9 cellular contexts compared by ENCODE assay signal in the genomic region with DNA sequence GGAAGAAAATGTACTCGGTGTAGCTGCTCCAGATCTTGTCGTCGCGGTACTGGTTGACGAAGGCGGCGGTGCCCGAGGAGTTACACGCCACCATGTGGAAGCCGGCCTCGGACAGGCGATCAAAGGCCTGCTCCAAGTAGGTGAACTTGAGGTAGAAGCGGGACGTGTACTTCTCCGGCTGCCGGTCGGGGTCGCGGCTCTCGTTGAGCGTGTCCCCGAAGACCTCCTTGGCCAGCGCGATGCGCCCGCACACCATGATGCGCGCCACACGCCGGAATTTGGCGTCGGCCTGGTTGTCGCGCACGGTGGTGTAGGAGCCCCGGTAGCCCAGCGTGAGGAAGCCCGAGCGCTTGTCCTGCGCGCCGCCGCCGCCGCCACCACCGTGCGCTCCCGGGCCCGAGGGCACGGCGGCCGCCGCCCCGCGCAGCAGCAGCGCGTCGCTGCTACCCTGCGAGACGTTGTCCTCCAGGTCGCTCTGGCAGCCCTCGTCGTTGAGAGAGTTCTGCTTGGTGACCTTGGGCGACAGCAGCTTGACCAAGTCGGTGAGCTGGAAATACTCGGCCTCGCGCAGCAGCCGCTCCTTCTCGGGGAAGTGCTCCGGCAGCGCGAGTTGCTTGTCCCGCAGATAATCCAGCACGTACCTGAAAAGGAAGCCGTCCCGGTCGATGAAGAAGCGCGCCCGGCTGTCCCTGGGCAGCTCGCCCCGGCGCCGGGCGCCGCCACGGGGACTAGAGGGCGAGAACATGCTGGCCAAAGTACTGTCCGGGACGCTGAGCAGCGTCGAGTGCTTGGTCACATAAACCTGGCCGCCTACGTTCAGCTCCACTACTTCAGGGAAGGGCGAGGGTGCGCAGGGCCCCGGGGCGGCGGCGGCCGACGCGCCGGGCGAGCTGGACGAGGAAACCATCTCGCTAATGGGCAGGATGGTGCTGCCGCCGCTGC. TPM values are rescaled to one million over a fixed set of nuclear protein-coding genes. Genes with fewer than 3 reads are reported as not detected.
DNase-seq lines count a peak whose midpoint lies in the region; ATAC-seq, FAIRE-seq and TF ChIP-seq lines count a peak whose summit lies in the region.
"Had no signal": no experiment of that assay in that cellular context is flagged by ENCODE, and none has a peak within 500 bp of the region (broad histone marks: within the 10 kb centered on the region; RNA-seq: fewer than 3 reads in every experiment).

No MANE protein-coding gene starts in this region.

- H3K4me3 ChIP-seq in HUES48 (ENCODE audit: low read depth, low read length) (peak overlapping the region; percentile 75), bronchial epithelial cell (ENCODE audit: low read depth, low read length) (peak overlapping the region; percentile 33), kidney (ENCODE audit: low read length in 2 of 2) (peak overlapping the region; percentile 57 to 82)

- H3K9me3 Mint-ChIP-seq in stimulated activated naive B cell treated with anti-CD40 and anti-IgM and Interleukin-4, amounts not matched to agents 10 μg/mL and 1 μg/mL and 100 μg/mL, for 72 hours, result no peaks in the 10 kb centered on the region

- peaks cover 7% of the 10 kb centered on the region; the same call in 1 of the 2 replicates for H3K4me1 ChIP-seq in HUES48 (ENCODE audit: control insufficient read depth, insufficient read depth, low read length)
- peaks cover 0 to 4% of the 10 kb centered on the region in 2 donors for H3K4me1 ChIP-seq in kidney (ENCODE audit: control insufficient read depth in 1 of 2, insufficient read depth in 1 of 2, low read depth in 1 of 2, low read length in 2 of 2)

- peaks cover 0 to 3% of the 10 kb centered on the region in 2 donors for H3K36me3 Mint-ChIP-seq in stimulated activated naive B cell treated with anti-CD40 and anti-IgM and Interleukin-4, amounts not matched to agents 10 μg/mL and 1 μg/mL and 100 μg/mL, for 72 hours

- H3K4me1 Mint-ChIP-seq in stimulated activated naive B cell treated with anti-CD40 and anti-IgM and Interleukin-4, amounts not matched to agents 10 μg/mL and 1 μg/mL and 100 μg/mL, for 72 hours, result peaks cover 6 to 19% of the 10 kb centered on the region in 2 donors

- H3K27ac Mint-ChIP-seq in stimulated activated naive B cell treated with anti-CD40 and anti-IgM and Interleukin-4, amounts not matched to agents 10 μg/mL and 1 μg/mL and 100 μg/mL, for 72 hours, result no peak overlapping the region

- no peaks in the 10 kb centered on the region for H3K36me3 ChIP-seq in HUES48 (ENCODE audit: control insufficient read depth, insufficient read depth, low read length)
- H3K36me3 ChIP-seq in bronchial epithelial cell (ENCODE audit: control insufficient read depth, insufficient read depth, low read length), result no peaks in the 10 kb centered on the region
- no peaks in the 10 kb centered on the region for H3K36me3 ChIP-seq in kidney (ENCODE audit: control insufficient read depth in 1 of 2, insufficient read depth in 2 of 2, low read length in 2 of 2)

- FAIRE-seq in bronchial epithelial cell (lab: Jason Lieb, UNC) (no peak), kidney (lab: Jason Lieb, UNC) (no peak)

- ATAC-seq in stimulated activated naive B cell treated with anti-CD40 and anti-IgM and Interleukin-4, amounts not matched to agents 10 μg/mL and 1 μg/mL and 100 μg/mL, for 72 hours (replicated peaks), result peak in 1 of 2 donors; percentile 6

- H3K9me3 ChIP-seq in HUES48 (ENCODE audit: control insufficient read depth, insufficient read depth, low read length), result no peaks in the 10 kb centered on the region
- H3K9me3 ChIP-seq in kidney (ENCODE audit: control insufficient read depth in 1 of 2, low read length in 2 of 2), result no peaks in the 10 kb centered on the region

- H3K9ac ChIP-seq in HUES48 (ENCODE audit: low read depth, low read length) (peak overlapping the region; percentile 43; the same call in 1 of the 2 replicates), kidney (ENCODE audit: low read length in 2 of 2) (peak overlapping the region; percentile 17 to 36)

- TF ChIP-seq CTCF in bronchial epithelial cell (IDR thresholded peaks at IDR 0.05; ENCODE audit: insufficient read depth, low read length, severe bottlenecking) (no peak), kidney (IDR thresholded peaks at IDR 0.05; ENCODE audit: borderline replicate concordance, extremely low read depth, insufficient read depth) (no peak)

- DNase-seq in NCI-H748 (lab: John Stamatoyannopoulos, UW; ENCODE audit: unreplicated experiment), result peak; percentile 58
- no peak for DNase-seq in NCI-H748 treated with DMSO at 0.1 percent for 48 hours (lab: John Stamatoyannopoulos, UW)
- DNase-seq in bronchial epithelial cell (ENCODE audit: low read depth), result no peak
- peak; percentile 74 for DNase-seq in kidney
- no peak for DNase-seq in stimulated activated naive B cell treated with anti-CD40 and anti-IgM and Interleukin-4, amounts not matched to agents 10 μg/mL and 1 μg/mL and 100 μg/mL, for 72 hours
- no peak for DNase-seq in hepatic stellate cell (ENCODE audit: low spot score)
- no peak for DNase-seq in NCI-H345 treated with DMSO at 0.1 percent for 48 hours (lab: John Stamatoyannopoulos, UW; ENCODE audit: unreplicated experiment)

- H3K27ac ChIP-seq in HUES48 (ENCODE audit: low read depth, low read length) (peak overlapping the region; percentile 77), kidney (ENCODE audit: low read depth in 2 of 2, low read length in 2 of 2) (peak overlapping the region; percentile 46 to 49)
- H3K27ac ChIP-seq: C4-2B had no signal

- intact Hi-C loops in kidney (cut with DNase I), result no loop called here

- H3K27me3 Mint-ChIP-seq in stimulated activated naive B cell treated with anti-CD40 and anti-IgM and Interleukin-4, amounts not matched to agents 10 μg/mL and 1 μg/mL and 100 μg/mL, for 72 hours, result peaks cover 31 to 40% of the 10 kb centered on the region in 2 donors

- peaks cover 44% of the 10 kb centered on the region for H3K27me3 ChIP-seq in HUES48 (ENCODE audit: control insufficient read depth, insufficient read depth, low read length)
- H3K27me3 ChIP-seq in bronchial epithelial cell (ENCODE audit: control insufficient read depth, insufficient read depth, low read length), result peaks cover 22% of the 10 kb centered on the region

- peak overlapping the region; percentile 41 to 75 for H3K4me3 Mint-ChIP-seq in stimulated activated naive B cell treated with anti-CD40 and anti-IgM and Interleukin-4, amounts not matched to agents 10 μg/mL and 1 μg/mL and 100 μg/mL, for 72 hours

RNA-seq across cellular contexts. Expression of gene KCTD8, which starts 0.8 kb away (rescaled TPM):
- total RNA-seq in bronchial epithelial cell (under 0.01 TPM in 1 of 2 replicates, not detected in the other), kidney (1.3 TPM)
- polyA plus RNA-seq in kidney (ENCODE audit: insufficient read depth, low read depth, low replicate concordance), result 0.62 TPM

Comparison
In these comparisons a context has a peak if more than half of its experiments do, and no peak if none do; other contexts are left out.
1. DNase-seq: peak in NCI-H748 (single experiment) and kidney (single experiment); none in NCI-H748 treated with DMSO at 0.1 percent for 48 hours (single experiment), bronchial epithelial cell (single experiment), stimulated activated naive B cell treated with anti-CD40 and anti-IgM and Interleukin-4, amounts not matched to agents 10 μg/mL and 1 μg/mL and 100 μg/mL, for 72 hours (single experiment), hepatic stellate cell (single experiment) and NCI-H345 treated with DMSO at 0.1 percent for 48 hours (single experiment).
2. Peak in every context shown above with its lines, with median percentiles within 50 percentile points of each other: H3K4me3 ChIP-seq.